Comparison of ENCODE assay signal across 21 cellular contexts in genomic region chr6:56655996-56656395, GRCh38. TPM values are rescaled to one million over a fixed set of nuclear protein-coding genes. Genes with fewer than 3 reads are reported as not detected.
DNase-seq lines count a peak whose midpoint lies in the region; ATAC-seq, FAIRE-seq and TF ChIP-seq lines count a peak whose summit lies in the region.
"Had no signal": no experiment of that assay in that cellular context is flagged by ENCODE, and none has a peak within 500 bp of the region (broad histone marks: within the 10 kb centered on the region; RNA-seq: fewer than 3 reads in every experiment).

No MANE protein-coding gene starts in this region.

- H3K9me3 ChIP-seq in RWPE2 (ENCODE audit: severe bottlenecking) (no peaks in the 10 kb centered on the region), uterus (no peaks in the 10 kb centered on the region)
- H3K9me3 ChIP-seq: prostate gland had no signal

- DNase-seq in H54 (ENCODE audit: insufficient read length, low spot score), result no peak
- no peak for DNase-seq in RWPE2 (ENCODE audit: low spot score)
- DNase-seq in fibroblast of villous mesenchyme (ENCODE audit: low read depth), result peak; percentile 48
- DNase-seq in osteocyte (ENCODE audit: extremely low spot score, unreplicated experiment), result no peak
- no peak for DNase-seq in SKM-1 (lab: John Stamatoyannopoulos, UW; ENCODE audit: unreplicated experiment)
- DNase-seq in uterus, result no peak
- DNase-seq: activated naive CD4-positive, alpha-beta T cell; CD4-positive, alpha-beta T cell; DMS79; effector memory CD4-positive, alpha-beta T cell; NCI-H2029; NCI-H345; NK-92 treated with Interleukin-12 subunit alpha and Interleukin-12 subunit beta, amount 100 ng/mL, for 24 hours; stimulated activated CD4-positive, alpha-beta T cell treated with anti-CD3 and anti-CD28 coated beads, Interleukin-4, amount 100 ng/mL, for 1 hour; stimulated activated naive CD8-positive, alpha-beta T cell treated with anti-CD3 and anti-CD28 coated beads, Interleukin-15, amount 100 ng/mL, for 72 hours had no signal

- H3K36me3 Mint-ChIP-seq in osteocyte (ENCODE audit: unreplicated experiment), result peaks cover 12% of the 10 kb centered on the region

- H3K27ac ChIP-seq in RWPE2 (ENCODE audit: poor library complexity, severe bottlenecking), result peak overlapping the region; percentile 98
- no peak overlapping the region for H3K27ac ChIP-seq in uterus
- H3K27ac ChIP-seq: prostate gland, RWPE1 had no signal

- TF ChIP-seq POLR2A in H54 (IDR thresholded peaks at IDR 0.05; ENCODE audit: low read depth, low read length), result no peak
- no peak for TF ChIP-seq POLR2A in uterus (IDR thresholded peaks at IDR 0.05)

- peaks cover 57% of the 10 kb centered on the region for H3K4me1 Mint-ChIP-seq in osteocyte (ENCODE audit: unreplicated experiment)
- H3K4me1 Mint-ChIP-seq: stimulated activated naive CD8-positive, alpha-beta T cell treated with anti-CD3 and anti-CD28 coated beads, Interleukin-15, amount 100 ng/mL, for 72 hours had no signal

- H3K36me3 ChIP-seq in RWPE2 (ENCODE audit: low read depth), result no peaks in the 10 kb centered on the region
- H3K36me3 ChIP-seq in uterus, result no peaks in the 10 kb centered on the region
- H3K36me3 ChIP-seq: prostate gland had no signal

- H3K9me3 Mint-ChIP-seq in osteocyte (ENCODE audit: unreplicated experiment), result no peaks in the 10 kb centered on the region
- H3K9me3 Mint-ChIP-seq: CD4-positive, alpha-beta T cell; neural crest cell; stimulated activated naive CD8-positive, alpha-beta T cell treated with anti-CD3 and anti-CD28 coated beads, Interleukin-15, amount 100 ng/mL, for 72 hours had no signal

- intact Hi-C loops in uterus (cut with DNase I; ENCODE audit: low total_unique reads), result no loop called here

- H3K27me3 ChIP-seq in RWPE2 (ENCODE audit: insufficient read depth, poor library complexity, severe bottlenecking) (no peaks in the 10 kb centered on the region), uterus (no peaks in the 10 kb centered on the region)

- no peak overlapping the region for H3K4me3 ChIP-seq in RWPE2 (ENCODE audit: severe bottlenecking)
- no peak overlapping the region for H3K4me3 ChIP-seq in fibroblast of villous mesenchyme (ENCODE audit: low read depth, low read length)
- H3K4me3 ChIP-seq in uterus, result no peak overlapping the region
- H3K4me3 ChIP-seq: prostate gland, skin epidermis had no signal

- TF ChIP-seq CTCF in RWPE2 (IDR thresholded peaks at IDR 0.05; ENCODE audit: poor library complexity, severe bottlenecking), result no peak
- TF ChIP-seq CTCF in fibroblast of villous mesenchyme (IDR thresholded peaks at IDR 0.05; ENCODE audit: insufficient read depth, low read depth, low read length), result no peak
- no peak for TF ChIP-seq CTCF in osteocyte (IDR thresholded peaks at IDR 0.05)
- no peak for TF ChIP-seq CTCF in uterus (IDR thresholded peaks at IDR 0.05)

- H3K4me1 ChIP-seq in RWPE2 (ENCODE audit: insufficient read depth, poor library complexity, severe bottlenecking), result peaks cover 68% of the 10 kb centered on the region
- no peaks in the 10 kb centered on the region for H3K4me1 ChIP-seq in uterus
- H3K4me1 ChIP-seq: prostate gland had no signal

- H3K27me3 Mint-ChIP-seq in osteocyte (ENCODE audit: unreplicated experiment), result no peaks in the 10 kb centered on the region
- H3K27me3 Mint-ChIP-seq: CD4-positive, alpha-beta T cell had no signal

- ATAC-seq in RWPE2 (ENCODE audit: low read depth) (no peak), HG02884 (IDR thresholded peaks at IDR 0.05; ENCODE audit: unreplicated experiment) (no peak), HG03439 (IDR thresholded peaks at IDR 0.05; ENCODE audit: unreplicated experiment) (no peak)
- ATAC-seq: stimulated activated naive CD8-positive, alpha-beta T cell treated with anti-CD3 and anti-CD28 coated beads, Interleukin-15, amount 100 ng/mL, for 72 hours had no signal

- H3K27ac Mint-ChIP-seq in osteocyte (ENCODE audit: unreplicated experiment), result peak overlapping the region; percentile 21
- H3K27ac Mint-ChIP-seq: CD4-positive, alpha-beta T cell; stimulated activated naive CD8-positive, alpha-beta T cell treated with anti-CD3 and anti-CD28 coated beads, Interleukin-15, amount 100 ng/mL, for 72 hours had no signal

- peak; percentile 43 for FAIRE-seq in H54 (lab: Jason Lieb, UNC)

- H3K4me3 Mint-ChIP-seq in osteocyte (ENCODE audit: unreplicated experiment), result no peak overlapping the region
- H3K4me3 Mint-ChIP-seq: CD4-positive, alpha-beta T cell; neural crest cell; stimulated activated naive CD8-positive, alpha-beta T cell treated with anti-CD3 and anti-CD28 coated beads, Interleukin-15, amount 100 ng/mL, for 72 hours had no signal

RNA-seq across cellular contexts. Expression of gene DST, which starts 13.3 kb away (rescaled TPM):
- total RNA-seq in fibroblast of villous mesenchyme, result 312 and 509 TPM in 2 replicates
- total RNA-seq in osteocyte, result 240 and 243 TPM in 2 replicates
- total RNA-seq in uterus, result 100 to 1,000 TPM; 307 to 809 (median 516) TPM
